23 cellular contexts compared by ENCODE assay signal in the genomic region with DNA sequence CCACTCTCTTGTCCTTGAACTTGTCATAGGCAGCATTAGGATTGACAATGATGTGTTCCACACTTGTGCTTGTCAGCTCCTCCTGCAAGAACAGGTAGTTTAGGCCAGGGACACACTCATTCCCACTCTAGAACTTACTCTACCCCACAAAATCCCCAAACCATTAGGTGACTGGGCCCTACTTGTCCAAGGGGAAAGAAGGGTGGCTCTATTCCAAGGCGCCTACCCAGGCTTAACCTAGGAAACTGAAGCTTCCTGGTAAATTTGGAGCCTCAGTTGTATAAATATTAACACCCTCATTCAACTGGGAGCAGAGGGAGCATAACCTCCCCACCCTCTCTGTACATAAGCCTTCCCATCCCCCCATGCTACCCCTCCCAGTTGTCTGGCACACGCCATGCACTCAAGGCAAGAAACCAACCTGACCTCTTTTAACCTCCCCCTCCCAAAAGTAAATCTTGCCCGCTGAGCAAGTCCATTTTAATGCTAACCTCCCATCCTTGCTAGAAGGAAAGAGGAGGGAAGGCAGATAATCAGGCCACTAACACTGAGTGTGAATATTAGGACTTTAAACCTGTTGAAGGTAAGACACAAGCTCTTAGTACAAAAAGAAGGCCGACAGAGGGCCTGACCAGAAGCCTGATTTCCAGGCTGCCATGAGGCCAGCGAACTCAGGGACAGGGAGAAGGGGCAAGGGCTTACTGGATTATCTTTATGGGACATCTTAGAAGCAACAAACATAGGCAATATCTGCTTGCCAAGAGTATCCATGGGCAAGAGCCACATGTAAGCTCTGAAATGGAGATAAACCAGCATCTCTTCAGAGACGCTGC. TPM values are rescaled to one million over a fixed set of nuclear protein-coding genes. Genes with fewer than 3 reads are reported as not detected.
DNase-seq lines count a peak whose midpoint lies in the region; ATAC-seq and TF ChIP-seq lines count a peak whose summit lies in the region.
"Had no signal": no experiment of that assay in that cellular context is flagged by ENCODE, and none has a peak within 500 bp of the region (broad histone marks: within the 10 kb centered on the region; RNA-seq: fewer than 3 reads in every experiment).

No MANE protein-coding gene starts in this region.

- H3K4me3 ChIP-seq in iPS-20b (ENCODE audit: low read length) (no peak overlapping the region), transverse colon (no peak overlapping the region)
- H3K4me3 ChIP-seq: lung, pancreas had no signal

- H3K36me3 ChIP-seq in iPS-20b (ENCODE audit: insufficient read depth, low read depth, low read length), result peaks cover 72% of the 10 kb centered on the region
- H3K36me3 ChIP-seq in transverse colon, result peaks cover 0 to 37% (median 16%) of the 10 kb centered on the region in 4 donors

- peak overlapping the region; percentile 10 for H3K27ac Mint-ChIP-seq in activated CD4-positive, alpha-beta T cell treated with anti-CD3 and anti-CD28 coated beads, Interleukin-2, amount 10 ng/mL, durations not matched to agents 7 days and 5 days
- peak overlapping the region; percentile 6 for H3K27ac Mint-ChIP-seq in T-helper 17 cell
- H3K27ac Mint-ChIP-seq: CD4-positive, alpha-beta T cell had no signal

- H3K27me3 ChIP-seq in iPS-20b (ENCODE audit: insufficient read depth, low read length), result no peaks in the 10 kb centered on the region
- H3K27me3 ChIP-seq in transverse colon, result no peaks in the 10 kb centered on the region
- H3K27me3 ChIP-seq: pancreas had no signal

- H3K9me3 ChIP-seq in T-helper 17 cell (ENCODE audit: control insufficient read depth, low read length, poor library complexity, severe bottlenecking), result no peaks in the 10 kb centered on the region
- H3K9me3 ChIP-seq in iPS-20b (ENCODE audit: insufficient read depth, low read depth, low read length), result no peaks in the 10 kb centered on the region
- H3K9me3 ChIP-seq in transverse colon, result no peaks in the 10 kb centered on the region
- H3K9me3 ChIP-seq: pancreas had no signal

- peaks cover 37% of the 10 kb centered on the region for H3K36me3 Mint-ChIP-seq in activated CD4-positive, alpha-beta T cell treated with anti-CD3 and anti-CD28 coated beads, Interleukin-2, amount 10 ng/mL, durations not matched to agents 7 days and 5 days (ENCODE audit: low read depth)
- no peaks in the 10 kb centered on the region for H3K36me3 Mint-ChIP-seq in T-helper 17 cell (ENCODE audit: low read depth)

- no peak for TF ChIP-seq CTCF in transverse colon (IDR thresholded peaks at IDR 0.05)

- WGBS in transverse colon (ENCODE audit: low coverage in 1 of 2), 2 donors, result 59 to 71% methylated on average over 3 to 6 of the region's 6 CpGs

- H3K27ac ChIP-seq in iPS-20b (ENCODE audit: low read length), result no peak overlapping the region
- H3K27ac ChIP-seq in transverse colon, result peak overlapping the region; percentile 39 to 57 (median 50)
- H3K27ac ChIP-seq: pancreas had no signal

- H3K27me3 Mint-ChIP-seq in activated CD4-positive, alpha-beta T cell treated with anti-CD3 and anti-CD28 coated beads, Interleukin-2, amount 10 ng/mL, durations not matched to agents 7 days and 5 days, result no peaks in the 10 kb centered on the region
- H3K27me3 Mint-ChIP-seq in T-helper 17 cell, result no peaks in the 10 kb centered on the region
- H3K27me3 Mint-ChIP-seq: CD4-positive, alpha-beta T cell had no signal

- TF ChIP-seq POLR2A in transverse colon (IDR thresholded peaks at IDR 0.05), result no peak

- intact Hi-C loops in transverse colon (cut with DNase I; ENCODE audit: low total_unique reads), result no loop called here

- TF ChIP-seq EP300 in transverse colon (IDR thresholded peaks at IDR 0.05; ENCODE audit: low read depth), result no peak

- 0 out of 2 replicates have a peak overlapping the region, but pooled peaks have one; percentile 18 for H3K9ac ChIP-seq in iPS-20b (ENCODE audit: low read depth, low read length)

- H3K4me1 ChIP-seq in iPS-20b (ENCODE audit: insufficient read depth, low read length) (0 out of 2 replicates have a peak, but pooled peaks cover 5% of the 10 kb centered on the region), transverse colon (peaks cover under 1 to 19% (median 10%) of the 10 kb centered on the region in 4 donors)
- H3K4me1 ChIP-seq: pancreas had no signal

- CTCF ChIA-PET in activated CD4-positive, alpha-beta T cell treated with anti-CD3 and anti-CD28 coated beads, Interleukin-2, amount 10 ng/mL, durations not matched to agents 7 days and 5 days (lab: Charles Lee), result interaction anchor here (0.6 to 8.3 kb wide), 4 partner anchors 9 to 1130 kb away, joined by 3 to 70 read pairs (median 5); partner anchors contain the start of gene MBD6

- H3K4me3 Mint-ChIP-seq in activated CD4-positive, alpha-beta T cell treated with anti-CD3 and anti-CD28 coated beads, Interleukin-2, amount 10 ng/mL, durations not matched to agents 7 days and 5 days, result no peak overlapping the region
- H3K4me3 Mint-ChIP-seq in T-helper 17 cell, result no peak overlapping the region
- H3K4me3 Mint-ChIP-seq: CD4-positive, alpha-beta T cell had no signal

- peaks cover 4% of the 10 kb centered on the region for H3K4me1 Mint-ChIP-seq in activated CD4-positive, alpha-beta T cell treated with anti-CD3 and anti-CD28 coated beads, Interleukin-2, amount 10 ng/mL, durations not matched to agents 7 days and 5 days
- peaks cover 11% of the 10 kb centered on the region for H3K4me1 Mint-ChIP-seq in T-helper 17 cell

- POLR2A ChIA-PET in activated CD4-positive, alpha-beta T cell treated with anti-CD3 and anti-CD28 coated beads, Interleukin-2, amount 10 ng/mL, durations not matched to agents 7 days and 5 days (lab: Charles Lee), result interaction anchor here (0.5 to 0.8 kb wide), 2 partner anchors 11 to 783 kb away, joined by 3 to 4 read pairs; no protein-coding TSS in a partner anchor

- ATAC-seq in T-helper 17 cell (no peak), HG03135 (IDR thresholded peaks at IDR 0.05; ENCODE audit: unreplicated experiment) (no peak)

- in situ Hi-C loops in transverse colon (cut with MboI; ENCODE audit: low pct_ligation_motif_present in 1 of 4, low pct_unique_long_range_greater_than_20kb in 1 of 4, low sequenced_read_pairs in 3 of 4), result no loop called here

- no peaks in the 10 kb centered on the region for H3K9me3 Mint-ChIP-seq in activated CD4-positive, alpha-beta T cell treated with anti-CD3 and anti-CD28 coated beads, Interleukin-2, amount 10 ng/mL, durations not matched to agents 7 days and 5 days
- H3K9me3 Mint-ChIP-seq: CD4-positive, alpha-beta T cell had no signal

- DNase-seq in activated CD4-positive, alpha-beta T cell treated with anti-CD3 and anti-CD28 coated beads, Interleukin-2, amount 10 ng/mL, durations not matched to agents 7 days and 5 days, result no peak
- DNase-seq in activated CD4-positive, alpha-beta T cell treated with anti-CD3 and anti-CD28 coated beads for 4 hours, result no peak
- no peak for DNase-seq in T-helper 17 cell
- peak; percentile 38 for DNase-seq in transverse colon
- DNase-seq in SKM-1 treated with dmso at 0.1 percent for 144 hours (lab: John Stamatoyannopoulos, UW; ENCODE audit: unreplicated experiment), result no peak
- DNase-seq in DMS 273 (lab: John Stamatoyannopoulos, UW; ENCODE audit: unreplicated experiment), result no peak
- DNase-seq: activated CD4-positive, CD25-positive, alpha-beta regulatory T cell treated with anti-CD3 and anti-CD28 coated beads, Interleukin-2, amount 50 U/mL, for 72 hours; activated gamma-delta T cell treated with Interleukin-2 at 50 U/mL for 16 hours; activated T-cell treated with anti-CD3 and anti-CD28 coated beads for 4 hours; amniotic stem cell; CD4-positive, alpha-beta T cell; DMS 273 treated with DMSO at 0.1 percent for 48 hours; effector CD8-positive, alpha-beta T cell; erythroblast; NCI-H1105; NCI-H1930; NCI-H526; pancreas; SHP77; stimulated activated CD4-positive, alpha-beta T cell treated with anti-CD3 and anti-CD28 coated beads, Interleukin-2, amount 100 ng/mL, for 24 hours had no signal

RNA-seq across cellular contexts. Expression of gene DCTN2, which starts 11.0 kb away (rescaled TPM):
- 10 to 100 TPM; 79.3 to 80.5 TPM for total RNA-seq in activated CD4-positive, alpha-beta T cell treated with anti-CD3 and anti-CD28 coated beads, Interleukin-2, amount 10 ng/mL, durations not matched to agents 7 days and 5 days
- 10 to 100 TPM; 63.9 to 78.8 TPM for total RNA-seq in T-helper 17 cell
- 100 to 1,000 TPM; 154 to 344 (median 175) TPM for total RNA-seq in transverse colon

RNA-seq across cellular contexts. Expression of gene MBD6, which starts 13.4 kb away (rescaled TPM):
- 10 to 100 TPM; 66.0 to 80.1 TPM for total RNA-seq in activated CD4-positive, alpha-beta T cell treated with anti-CD3 and anti-CD28 coated beads, Interleukin-2, amount 10 ng/mL, durations not matched to agents 7 days and 5 days
- total RNA-seq in T-helper 17 cell, result 10 to 100 TPM; 82.4 to 93.5 TPM
- 100 to 1,000 TPM in 1 of 4 donors, 10 to 100 TPM in 3; 36.6 to 155 (median 51.0) TPM for total RNA-seq in transverse colon

RNA-seq across cellular contexts. Expression of gene KIF5A, which starts 13.9 kb away (rescaled TPM):
- under 1 TPM; 0.64 to 0.89 TPM for total RNA-seq in activated CD4-positive, alpha-beta T cell treated with anti-CD3 and anti-CD28 coated beads, Interleukin-2, amount 10 ng/mL, durations not matched to agents 7 days and 5 days
- under 1 TPM; 0.35 to 0.63 TPM for total RNA-seq in T-helper 17 cell
- total RNA-seq in transverse colon, result 1 to 10 TPM; 1.3 to 6.2 (median 1.6) TPM

RNA-seq across cellular contexts. Expression of gene DDIT3, which starts 15.7 kb away (rescaled TPM):
- total RNA-seq in activated CD4-positive, alpha-beta T cell treated with anti-CD3 and anti-CD28 coated beads, Interleukin-2, amount 10 ng/mL, durations not matched to agents 7 days and 5 days, result 10 to 100 TPM; 10.5 to 11.4 TPM
- total RNA-seq in T-helper 17 cell, result 100 to 1,000 TPM; 115 to 145 TPM
- 100 to 1,000 TPM in 2 of 4 donors, 10 to 100 TPM in 2; 27.6 to 338 (median 67.6) TPM for total RNA-seq in transverse colon

RNA-seq across cellular contexts. Expression of gene MARS1, which starts 48.1 kb away (rescaled TPM):
- 100 to 1,000 TPM; 214 to 247 TPM for total RNA-seq in activated CD4-positive, alpha-beta T cell treated with anti-CD3 and anti-CD28 coated beads, Interleukin-2, amount 10 ng/mL, durations not matched to agents 7 days and 5 days
- total RNA-seq in T-helper 17 cell (100 to 1,000 TPM; 175 to 180 TPM), transverse colon (100 to 1,000 TPM in 2 of 4 donors, 10 to 100 TPM in 2; 39.0 to 184 (median 103) TPM)
